In genomic region chr3:69212411-69213160, GRCh38 we compare ENCODE assay signal across 10 cellular contexts.
DNase-seq lines count a peak whose midpoint lies in the region; ATAC-seq and TF ChIP-seq lines count a peak whose summit lies in the region.
"Had no signal": no experiment of that assay in that cellular context is flagged by ENCODE, and none has a peak within 500 bp of the region (broad histone marks: within the 10 kb centered on the region; RNA-seq: fewer than 3 reads in every experiment).

No MANE protein-coding gene starts in this region.

- DNase-seq in Caki2 (ENCODE audit: low read depth) (peak; percentile 53), NB4 (ENCODE audit: low read depth) (peak; percentile 80), dedifferentiated amniotic fluid mesenchymal stem cell (ENCODE audit: extremely low spot score) (peak; percentile 36), NCI-H510A treated with DMSO at 0.1 percent for 48 hours (lab: John Stamatoyannopoulos, UW) (no peak), hippocampal formation (lab: John Stamatoyannopoulos, UW) (no peak), osteocyte (ENCODE audit: extremely low spot score, unreplicated experiment) (no peak)
- no peak for DNase-seq in stimulated activated naive CD8-positive, alpha-beta T cell treated with anti-CD3 and anti-CD28 coated beads, Interleukin-15, Interleukin-2, amounts not matched to agents 100 U/mL and 50 U/mL, for 24 hours
- DNase-seq: heart right ventricle had no signal

- no peak for TF ChIP-seq CTCF in NB4 (IDR thresholded peaks at IDR 0.05; ENCODE audit: low read depth, low read length)
- TF ChIP-seq CTCF in osteocyte (IDR thresholded peaks at IDR 0.05): no peak

- H3K4me3 ChIP-seq in NB4 (ENCODE audit: low read depth, low read length): no peak overlapping the region
- H3K4me3 ChIP-seq: heart right ventricle had no signal

- no peak overlapping the region for H3K4me3 Mint-ChIP-seq in osteocyte (ENCODE audit: unreplicated experiment)

- H3K4me1 Mint-ChIP-seq in osteocyte (ENCODE audit: unreplicated experiment): peaks cover 12% of the 10 kb centered on the region

- H3K27ac Mint-ChIP-seq in osteocyte (ENCODE audit: unreplicated experiment): no peak overlapping the region

- TF ChIP-seq POLR2A in NB4 (IDR thresholded peaks at IDR 0.05; ENCODE audit: extremely low read depth, insufficient read length): no peak

- no peaks in the 10 kb centered on the region for H3K36me3 Mint-ChIP-seq in osteocyte (ENCODE audit: unreplicated experiment)

- no peaks in the 10 kb centered on the region for H3K27me3 Mint-ChIP-seq in osteocyte (ENCODE audit: unreplicated experiment)

- peak; percentile 66 for ATAC-seq in GM21723 (IDR thresholded peaks at IDR 0.05; ENCODE audit: unreplicated experiment)
- ATAC-seq in stimulated activated naive CD8-positive, alpha-beta T cell treated with anti-CD3 and anti-CD28 coated beads, Interleukin-15, Interleukin-2, amounts not matched to agents 100 U/mL and 50 U/mL, for 24 hours: peak; percentile 89
- ATAC-seq: HCT116 had no signal

- no peaks in the 10 kb centered on the region for H3K9me3 Mint-ChIP-seq in osteocyte (ENCODE audit: unreplicated experiment)

- in situ Hi-C loops in Caki2 (cut with HindIII; ENCODE audit: low pct_unique_long_range_greater_than_20kb, low sequenced_read_pairs): no loop called here

Comparison
In these comparisons a context has a peak if more than half of its experiments do, and no peak if none do; other contexts are left out.
1. DNase-seq: peak in Caki2 (single experiment), NB4 (single experiment) and dedifferentiated amniotic fluid mesenchymal stem cell (single experiment); none in stimulated activated naive CD8-positive, alpha-beta T cell treated with anti-CD3 and anti-CD28 coated beads, Interleukin-15, Interleukin-2, amounts not matched to agents 100 U/mL and 50 U/mL, for 24 hours (single experiment), NCI-H510A treated with DMSO at 0.1 percent for 48 hours (single experiment), hippocampal formation (0 of 2) and osteocyte (single experiment).